Comparison of ENCODE assay signal across 19 cellular contexts in the genomic region with DNA sequence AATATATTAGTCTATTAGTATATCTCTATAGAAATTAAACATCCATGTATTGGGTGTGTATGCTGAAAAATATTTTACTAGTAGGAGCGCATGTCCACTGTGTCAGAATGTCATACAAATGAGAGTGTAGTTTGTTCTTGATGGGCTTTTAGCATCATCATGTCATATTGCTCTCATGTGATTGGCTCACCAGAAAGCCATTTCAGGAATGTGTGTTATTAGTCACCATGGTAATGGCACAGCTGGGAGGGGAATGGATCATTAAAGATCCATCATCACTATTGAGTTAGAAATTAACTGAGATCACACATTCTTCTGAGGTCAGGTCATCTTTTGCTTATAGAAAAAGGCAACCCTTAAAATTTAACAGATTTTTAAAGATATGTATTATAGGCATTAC.
DNase-seq lines count a peak whose midpoint lies in the region; ATAC-seq and TF ChIP-seq lines count a peak whose summit lies in the region.
"Had no signal": no experiment of that assay in that cellular context is flagged by ENCODE, and none has a peak within 500 bp of the region (broad histone marks: within the 10 kb centered on the region; RNA-seq: fewer than 3 reads in every experiment).

No MANE protein-coding gene starts in this region.

- peak; percentile 74 for DNase-seq in Caki2 (ENCODE audit: low read depth)
- peak; percentile 41 for DNase-seq in brain microvascular endothelial cell
- DNase-seq in mesenchymal stem cell: peak; percentile 26
- no peak for DNase-seq in CD8-positive, alpha-beta T cell
- no peak for DNase-seq in left lobe of liver (ENCODE audit: low spot score)
- no peak for DNase-seq in GM20000 (ENCODE audit: low spot score)
- DNase-seq in CD14-positive monocyte (ENCODE audit: low spot score): no peak
- DNase-seq: activated CD4-positive, alpha-beta T cell treated with anti-CD3 and anti-CD28 coated beads, Interleukin-2, amount 50 U/mL, for 4 hours; GF-D8; heart left ventricle; left ventricle myocardium inferior; NCI-H1105; nephron progenitor cell; stimulated activated naive CD8-positive, alpha-beta T cell treated with anti-CD3 and anti-CD28 coated beads, Interleukin-15, amount 100 ng/mL, for 72 hours; T-helper 9 cell had no signal

- intact Hi-C loops in CD8-positive, alpha-beta T cell (cut with DNase I, micrococcal nuclease): no loop called here
- intact Hi-C loops in CD14-positive monocyte (cut with micrococcal nuclease): no loop called here

- no peak for ATAC-seq in CD8-positive, alpha-beta T cell
- no peak for ATAC-seq in left lobe of liver
- ATAC-seq: heart left ventricle; stimulated activated naive CD8-positive, alpha-beta T cell treated with anti-CD3 and anti-CD28 coated beads, Interleukin-15, amount 100 ng/mL, for 72 hours had no signal

- in situ Hi-C loops in Caki2 (cut with HindIII; ENCODE audit: low pct_unique_long_range_greater_than_20kb, low sequenced_read_pairs): no loop called here
- in situ Hi-C loops in brain microvascular endothelial cell (cut with HindIII; ENCODE audit: low pct_ligation_motif_present, low sequenced_read_pairs): no loop called here

- POLR2A ChIA-PET in CD8-positive, alpha-beta T cell (lab: Charles Lee): no interaction called here

- H2BK5ac ChIP-seq in mesenchymal stem cell (ENCODE audit: low read depth, low read length, poor library complexity, severe bottlenecking): no peak overlapping the region

- no peaks in the 10 kb centered on the region for H3K27me3 Mint-ChIP-seq in CD8-positive, alpha-beta T cell (ENCODE audit: low read depth)
- H3K27me3 Mint-ChIP-seq in CD14-positive monocyte (ENCODE audit: low read depth in 3 of 3): peaks cover 0 to 5% (median 4%) of the 10 kb centered on the region in 3 donors
- H3K27me3 Mint-ChIP-seq: IgD-negative memory B cell; stimulated activated naive CD8-positive, alpha-beta T cell treated with anti-CD3 and anti-CD28 coated beads, Interleukin-15, amount 100 ng/mL, for 72 hours had no signal

- no peak overlapping the region for H2BK120ac ChIP-seq in mesenchymal stem cell (ENCODE audit: low read depth, low read length)

- H2AK5ac ChIP-seq in mesenchymal stem cell (ENCODE audit: low read length, severe bottlenecking): no peak overlapping the region

- H3K18ac ChIP-seq in mesenchymal stem cell (ENCODE audit: low read depth in 1 of 2, low read length in 2 of 2): no peak overlapping the region

- no peaks in the 10 kb centered on the region for H3K27me3 ChIP-seq in brain microvascular endothelial cell (replicated peaks)
- H3K27me3 ChIP-seq in mesenchymal stem cell (ENCODE audit: control insufficient read depth in 1 of 2, insufficient read depth in 1 of 2, low read length in 2 of 2): peaks cover 0 to 5% of the 10 kb centered on the region in 2 experiments
- H3K27me3 ChIP-seq in CD8-positive, alpha-beta T cell (ENCODE audit: insufficient read depth, low read length): no peaks in the 10 kb centered on the region
- H3K27me3 ChIP-seq: ascending aorta had no signal

- no peak overlapping the region for H2BK12ac ChIP-seq in mesenchymal stem cell (ENCODE audit: low read length in 2 of 2)

- no peak overlapping the region for H4K8ac ChIP-seq in mesenchymal stem cell (ENCODE audit: low read length)

- CTCF ChIA-PET in CD8-positive, alpha-beta T cell (lab: Charles Lee): interaction anchor here (0.6 kb wide), 1 partner anchor 614 kb away, joined by 4 read pairs; no protein-coding TSS in a partner anchor

- no peak for TF ChIP-seq RAD21 in Ishikawa (IDR thresholded peaks at IDR 0.05; ENCODE audit: low read depth)

- 80% methylated on average over 1 of the region's 1 CpG for WGBS in mesenchymal stem cell

- H2BK15ac ChIP-seq in mesenchymal stem cell (ENCODE audit: low read depth, poor library complexity, severe bottlenecking): no peak overlapping the region

- H3K4me1 Mint-ChIP-seq in CD8-positive, alpha-beta T cell (ENCODE audit: low read depth): no peaks in the 10 kb centered on the region
- no peaks in the 10 kb centered on the region for H3K4me1 Mint-ChIP-seq in CD14-positive monocyte
- H3K4me1 Mint-ChIP-seq: IgD-negative memory B cell had no signal

- H3K36me3 ChIP-seq in brain microvascular endothelial cell (replicated peaks) (no peaks in the 10 kb centered on the region), mesenchymal stem cell (ENCODE audit: control insufficient read depth in 1 of 2, insufficient read depth in 2 of 2, low read depth in 1 of 2, low read length in 2 of 2) (no peaks in the 10 kb centered on the region)
- no peaks in the 10 kb centered on the region for H3K36me3 ChIP-seq in CD8-positive, alpha-beta T cell (ENCODE audit: insufficient read depth, low read length)
- H3K36me3 ChIP-seq: ascending aorta, heart left ventricle, left ventricle myocardium inferior had no signal

- peaks cover 2% of the 10 kb centered on the region for H3K4me1 ChIP-seq in mesenchymal stem cell (ENCODE audit: control insufficient read depth, insufficient read depth, low read depth, low read length)
- H3K4me1 ChIP-seq in CD8-positive, alpha-beta T cell (ENCODE audit: insufficient read depth, low read length): no peaks in the 10 kb centered on the region
- H3K4me1 ChIP-seq: ascending aorta, heart left ventricle, left ventricle myocardium inferior had no signal

- H3K27ac Mint-ChIP-seq in CD8-positive, alpha-beta T cell: no peak overlapping the region
- H3K27ac Mint-ChIP-seq in CD14-positive monocyte: no peak overlapping the region
- H3K27ac Mint-ChIP-seq: IgD-negative memory B cell; nephron progenitor cell; stimulated activated naive CD8-positive, alpha-beta T cell treated with anti-CD3 and anti-CD28 coated beads, Interleukin-15, amount 100 ng/mL, for 72 hours had no signal

- no peak overlapping the region for H4K91ac ChIP-seq in mesenchymal stem cell (ENCODE audit: low read length)

- no peaks in the 10 kb centered on the region for H3K9me3 ChIP-seq in mesenchymal stem cell (ENCODE audit: control insufficient read depth, low read length)
- no peaks in the 10 kb centered on the region for H3K9me3 ChIP-seq in CD8-positive, alpha-beta T cell (ENCODE audit: low read length)
- H3K9me3 ChIP-seq: ascending aorta, heart left ventricle, left ventricle myocardium inferior had no signal

- H2AFZ ChIP-seq in mesenchymal stem cell (ENCODE audit: low read depth, low read length): no peak overlapping the region

- H3K9me3 Mint-ChIP-seq in CD8-positive, alpha-beta T cell: no peaks in the 10 kb centered on the region
- H3K9me3 Mint-ChIP-seq in CD14-positive monocyte: peaks cover 0 to 5% (median 0%) of the 10 kb centered on the region in 7 donors
- H3K9me3 Mint-ChIP-seq: IgD-negative memory B cell had no signal

- H3K4ac ChIP-seq in mesenchymal stem cell (ENCODE audit: low read depth in 1 of 2, low read length in 2 of 2): no peak overlapping the region

- TF ChIP-seq CTCF in brain microvascular endothelial cell (IDR thresholded peaks at IDR 0.05; ENCODE audit: low read depth, low read length, missing control alignments) (no peak), GM20000 (IDR thresholded peaks at IDR 0.05; ENCODE audit: extremely low read depth, missing control alignments) (no peak), CD14-positive monocyte (IDR thresholded peaks at IDR 0.05) (no peak)
- no peak for TF ChIP-seq CTCF in CD8-positive, alpha-beta T cell (IDR thresholded peaks at IDR 0.05)

- H3K9ac ChIP-seq in mesenchymal stem cell (ENCODE audit: low read length): no peak overlapping the region

- no peak overlapping the region for H3K4me3 ChIP-seq in brain microvascular endothelial cell (ENCODE audit: low read depth, low read length)
- no peak overlapping the region for H3K4me3 ChIP-seq in mesenchymal stem cell (ENCODE audit: insufficient read depth in 1 of 2, low read depth in 1 of 2, low read length in 2 of 2)
- no peak overlapping the region for H3K4me3 ChIP-seq in CD8-positive, alpha-beta T cell (ENCODE audit: low read depth, low read length)
- H3K4me3 ChIP-seq: ascending aorta, heart left ventricle, left ventricle myocardium inferior had no signal

- H3K79me1 ChIP-seq in mesenchymal stem cell (replicated peaks; ENCODE audit: low read length, poor library complexity, severe bottlenecking): no peaks in the 10 kb centered on the region

- H3K36me3 Mint-ChIP-seq in CD8-positive, alpha-beta T cell: no peaks in the 10 kb centered on the region
- no peaks in the 10 kb centered on the region for H3K36me3 Mint-ChIP-seq in CD14-positive monocyte
- H3K36me3 Mint-ChIP-seq: IgD-negative memory B cell had no signal

- no peak overlapping the region for H3K4me2 ChIP-seq in mesenchymal stem cell (ENCODE audit: low read length, poor library complexity, severe bottlenecking)

- no peak overlapping the region for H3K23ac ChIP-seq in mesenchymal stem cell (ENCODE audit: low read length in 2 of 2)

- H3K4me3 Mint-ChIP-seq in CD8-positive, alpha-beta T cell: no peak overlapping the region
- no peak overlapping the region for H3K4me3 Mint-ChIP-seq in CD14-positive monocyte
- H3K4me3 Mint-ChIP-seq: IgD-negative memory B cell; nephron progenitor cell; stimulated activated naive CD8-positive, alpha-beta T cell treated with anti-CD3 and anti-CD28 coated beads, Interleukin-15, amount 100 ng/mL, for 72 hours had no signal

- TF ChIP-seq EP300 in Ishikawa (IDR thresholded peaks at IDR 0.05; ENCODE audit: borderline replicate concordance): no peak

- no peak overlapping the region for H3K14ac ChIP-seq in mesenchymal stem cell (ENCODE audit: low read length in 2 of 2)

- H3K27ac ChIP-seq in brain microvascular endothelial cell: no peak overlapping the region
- no peak overlapping the region for H3K27ac ChIP-seq in mesenchymal stem cell (ENCODE audit: low read length, poor library complexity, severe bottlenecking)
- no peak overlapping the region for H3K27ac ChIP-seq in CD8-positive, alpha-beta T cell (ENCODE audit: low read depth, low read length)
- H3K27ac ChIP-seq: ascending aorta, C4-2B, heart left ventricle, left ventricle myocardium inferior had no signal

Comparison
In these comparisons a context has a peak if more than half of its experiments do, and no peak if none do; other contexts are left out.
1. DNase-seq: peak in Caki2 (single experiment), brain microvascular endothelial cell (single experiment) and mesenchymal stem cell (single experiment); none in CD8-positive, alpha-beta T cell (0 of 7), left lobe of liver (single experiment), GM20000 (single experiment) and CD14-positive monocyte (single experiment).